Comparison of ENCODE assay signal across 1 cellular context in the genomic region with DNA sequence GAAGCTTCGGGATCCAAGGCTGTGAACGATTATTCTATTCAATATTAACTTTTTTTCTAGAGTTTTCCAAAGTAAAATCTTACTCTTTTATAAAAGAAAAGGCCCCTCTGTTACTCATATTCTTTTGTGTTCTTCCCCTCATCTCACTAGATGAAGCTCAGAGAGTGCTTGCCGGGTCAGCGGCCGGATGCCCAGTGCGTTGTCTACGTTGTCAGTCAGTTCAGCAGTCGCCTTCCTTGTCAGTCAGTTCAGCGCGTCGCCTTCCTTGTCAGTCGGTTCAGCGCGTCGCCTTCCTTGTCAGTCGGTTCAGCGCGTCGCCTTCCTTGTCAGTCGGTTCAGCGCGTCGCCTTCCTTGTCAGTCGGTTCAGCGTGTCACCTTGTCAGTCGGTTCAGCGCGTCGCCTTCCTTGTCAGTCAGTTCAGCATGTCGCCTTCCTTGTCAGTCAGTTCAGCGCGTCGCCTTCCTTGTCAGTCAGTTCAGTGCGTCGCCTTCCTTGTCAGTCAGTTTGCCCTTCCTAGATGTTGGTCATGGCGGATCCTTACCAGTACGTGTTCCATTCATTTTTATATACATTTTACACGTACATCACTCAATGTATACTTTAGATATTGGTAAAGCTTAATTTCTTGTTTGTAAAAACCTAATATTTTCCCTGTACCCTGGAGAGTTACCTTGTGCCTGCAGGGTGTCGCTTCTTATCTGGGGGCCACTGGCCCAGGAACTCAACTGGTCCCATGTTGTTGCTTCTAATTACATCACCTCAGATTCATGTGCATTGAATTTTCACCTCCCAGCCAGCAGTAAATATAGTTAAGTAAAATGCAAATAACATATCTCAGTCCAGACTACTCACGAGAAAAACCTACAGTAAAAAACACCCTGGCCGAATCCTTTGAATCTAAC.
TF ChIP-seq lines count a peak whose summit lies in the region.

No MANE protein-coding gene starts in this region.

TF ChIP-seq in K562, 482 proteins besides CTCF, POLR2A, EP300 and RAD21 (continued from another document):
- no peak for TF ChIP-seq RFX7 (CRISPR knock-in tag; IDR thresholded peaks at IDR 0.05)
- TF ChIP-seq, protein P1, sequence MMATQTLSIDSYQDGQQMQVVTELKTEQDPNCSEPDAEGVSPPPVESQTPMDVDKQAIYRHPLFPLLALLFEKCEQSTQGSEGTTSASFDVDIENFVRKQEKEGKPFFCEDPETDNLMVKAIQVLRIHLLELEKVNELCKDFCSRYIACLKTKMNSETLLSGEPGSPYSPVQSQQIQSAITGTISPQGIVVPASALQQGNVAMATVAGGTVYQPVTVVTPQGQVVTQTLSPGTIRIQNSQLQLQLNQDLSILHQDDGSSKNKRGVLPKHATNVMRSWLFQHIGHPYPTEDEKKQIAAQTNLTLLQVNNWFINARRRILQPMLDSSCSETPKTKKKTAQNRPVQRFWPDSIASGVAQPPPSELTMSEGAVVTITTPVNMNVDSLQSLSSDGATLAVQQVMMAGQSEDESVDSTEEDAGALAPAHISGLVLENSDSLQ (IDR thresholded peaks at IDR 0.05) = peak; percentile 85
